Comparison of ENCODE assay signal across 5 cellular contexts in genomic region chr10:110639046-110639445, GRCh38. TPM values are rescaled to one million over a fixed set of nuclear protein-coding genes. Genes with fewer than 3 reads are reported as not detected.
DNase-seq lines count a peak whose midpoint lies in the region; FAIRE-seq and TF ChIP-seq lines count a peak whose summit lies in the region.
"Not testable (repeated sequence)": the region's sequence is repeated elsewhere in the genome, so short reads cannot be mapped to it uniquely, and the experiment has no call there.
"Had no signal": no experiment of that assay in that cellular context is flagged by ENCODE, and none has a peak within 500 bp of the region (broad histone marks: within the 10 kb centered on the region; RNA-seq: fewer than 3 reads in every experiment).

No MANE protein-coding gene starts in this region.

- peaks cover 37% of the 10 kb centered on the region for H3K4me1 Mint-ChIP-seq in osteocyte (ENCODE audit: unreplicated experiment)

- peak overlapping the region; percentile 31 for H3K27ac Mint-ChIP-seq in osteocyte (ENCODE audit: unreplicated experiment)

- H3K4me3 ChIP-seq in brain microvascular endothelial cell (ENCODE audit: low read depth, low read length), result not testable (repeated sequence)

- H3K36me3 ChIP-seq in brain microvascular endothelial cell (replicated peaks), result not testable (repeated sequence)

- H3K27me3 ChIP-seq in brain microvascular endothelial cell (replicated peaks), result not testable (repeated sequence)

- peaks cover 30% of the 10 kb centered on the region for H3K27me3 Mint-ChIP-seq in osteocyte (ENCODE audit: unreplicated experiment)

- DNase-seq in Caki2 (ENCODE audit: low read depth) (peak; percentile 66), brain microvascular endothelial cell (peak; percentile 54)
- DNase-seq in osteocyte (ENCODE audit: extremely low spot score, unreplicated experiment), result not testable (repeated sequence)

- not testable (repeated sequence) for H3K4me3 Mint-ChIP-seq in osteocyte (ENCODE audit: unreplicated experiment)

- H3K9me3 Mint-ChIP-seq in osteocyte (ENCODE audit: unreplicated experiment), result not testable (repeated sequence)

- in situ Hi-C loops in Caki2 (cut with HindIII; ENCODE audit: low pct_unique_long_range_greater_than_20kb, low sequenced_read_pairs); brain microvascular endothelial cell (cut with HindIII; ENCODE audit: low pct_ligation_motif_present, low sequenced_read_pairs): not testable (repeated sequence)

- peak overlapping the region; percentile 70 for H3K27ac ChIP-seq in brain microvascular endothelial cell

- FAIRE-seq in G401.6 (lab: Jason Lieb, UNC), result peak; percentile 15

- not testable (repeated sequence) for TF ChIP-seq CTCF in brain microvascular endothelial cell (IDR thresholded peaks at IDR 0.05; ENCODE audit: low read depth, low read length, missing control alignments); osteocyte (IDR thresholded peaks at IDR 0.05)

- H3K36me3 Mint-ChIP-seq in osteocyte (ENCODE audit: unreplicated experiment), result not testable (repeated sequence)

RNA-seq across cellular contexts. Expression of gene RBM20, which starts 5.1 kb away (rescaled TPM):
- 7.2 and 7.7 TPM in 2 replicates for total RNA-seq in Caki2 (2014; rRNA removed; shearing (Covaris generic); ENCODE audit: low replicate concordance)
- 1.6 and 2.3 TPM in 2 replicates for total RNA-seq in osteocyte
- total RNA-seq: B cell had no signal
